In the genomic region with DNA sequence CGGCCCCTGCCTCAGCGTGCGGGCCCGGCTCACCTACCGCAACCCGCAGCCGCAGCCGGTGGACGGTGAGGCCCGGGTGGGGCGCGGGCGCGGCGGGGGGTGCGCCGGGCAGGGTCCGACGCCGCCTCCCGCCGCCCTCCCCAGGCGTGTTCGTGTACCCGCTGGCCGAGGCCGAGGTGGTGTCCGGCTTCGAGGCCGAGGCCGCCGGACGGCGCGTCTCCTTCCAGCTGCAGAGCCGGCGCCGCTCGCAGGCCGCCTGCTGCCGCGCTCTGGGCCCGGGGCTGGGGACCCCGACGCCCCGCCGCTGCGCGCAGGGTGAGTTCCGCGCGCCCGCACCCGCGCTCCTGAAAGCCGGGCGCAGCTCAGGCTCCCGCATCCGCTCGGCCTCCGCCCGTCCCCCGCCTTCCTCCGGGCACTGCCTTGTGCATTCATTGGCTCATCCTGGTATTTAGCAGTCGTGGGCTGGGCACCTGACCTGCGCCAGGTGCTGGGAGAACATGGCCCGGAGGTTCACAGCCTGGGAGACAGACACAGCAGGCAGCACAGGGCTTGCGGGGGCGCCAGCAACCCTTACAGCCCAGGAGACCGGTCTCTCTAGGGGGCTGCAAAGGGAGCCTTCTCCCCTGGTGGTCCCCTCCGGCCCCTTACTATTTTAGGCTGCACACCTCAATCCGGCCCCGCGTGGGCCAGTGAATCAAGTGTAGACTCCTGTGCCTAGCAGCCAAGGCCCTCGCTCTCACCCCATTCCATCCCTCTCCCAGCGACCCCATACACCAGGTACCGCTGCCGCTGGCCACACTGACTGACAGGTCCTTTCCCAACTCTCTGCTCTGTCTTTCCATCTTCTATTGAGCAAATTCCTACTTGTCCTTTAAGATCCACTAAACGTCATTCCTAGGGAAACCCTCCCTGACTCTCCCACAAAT, we compare ENCODE assay signal across 1 cellular context.
TF ChIP-seq lines count a peak whose summit lies in the region.

No MANE protein-coding gene starts in this region.

TF ChIP-seq in HepG2, 621 proteins besides CTCF, POLR2A, EP300 and RAD21:
- TF ChIP-seq ZNF720 (CRISPR knock-in tag; IDR thresholded peaks at IDR 0.05) (no peak), ZNF563 (CRISPR knock-in tag; IDR thresholded peaks at IDR 0.05) (0 out of 2 replicates have a peak, but pooled peaks have one; percentile 8), ZNF777 (CRISPR knock-in tag; IDR thresholded peaks at IDR 0.05) (0 out of 2 replicates have a peak, but pooled peaks have one; percentile 6)
- TF ChIP-seq, protein P1, sequence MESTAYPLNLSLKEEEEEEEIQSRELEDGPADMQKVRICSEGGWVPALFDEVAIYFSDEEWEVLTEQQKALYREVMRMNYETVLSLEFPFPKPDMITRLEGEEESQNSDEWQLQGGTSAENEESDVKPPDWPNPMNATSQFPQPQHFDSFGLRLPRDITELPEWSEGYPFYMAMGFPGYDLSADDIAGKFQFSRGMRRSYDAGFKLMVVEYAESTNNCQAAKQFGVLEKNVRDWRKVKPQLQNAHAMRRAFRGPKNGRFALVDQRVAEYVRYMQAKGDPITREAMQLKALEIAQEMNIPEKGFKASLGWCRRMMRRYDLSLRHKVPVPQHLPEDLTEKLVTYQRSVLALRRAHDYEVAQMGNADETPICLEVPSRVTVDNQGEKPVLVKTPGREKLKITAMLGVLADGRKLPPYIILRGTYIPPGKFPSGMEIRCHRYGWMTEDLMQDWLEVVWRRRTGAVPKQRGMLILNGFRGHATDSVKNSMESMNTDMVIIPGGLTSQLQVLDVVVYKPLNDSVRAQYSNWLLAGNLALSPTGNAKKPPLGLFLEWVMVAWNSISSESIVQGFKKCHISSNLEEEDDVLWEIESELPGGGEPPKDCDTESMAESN (CRISPR knock-in tag; conservative IDR thresholded peaks at IDR 0.05) = 0 out of 2 replicates have a peak, but pooled peaks have one; percentile 17
TF ChIP-seq in HepG2: peak in this region for 3.
